Comparison of ENCODE assay signal across 1 cellular context in the genomic region with DNA sequence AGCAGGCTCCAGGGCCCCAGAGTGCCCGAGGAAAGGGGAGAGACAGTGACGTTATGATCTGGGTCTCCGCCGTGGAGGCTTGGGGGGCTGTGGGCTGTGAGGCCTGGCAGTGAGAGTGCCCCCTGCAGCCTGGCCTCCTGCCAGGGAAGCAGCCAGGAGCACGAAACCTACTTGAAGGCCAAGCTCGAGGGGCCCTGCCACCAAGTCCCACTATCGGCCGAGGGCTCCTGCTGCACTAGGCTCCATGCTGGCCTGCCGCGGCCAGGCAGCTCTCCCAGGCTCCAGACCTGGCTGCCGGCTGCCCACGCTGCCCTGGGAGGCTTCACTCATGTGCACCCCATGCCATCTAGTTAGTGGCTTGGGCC.
TF ChIP-seq lines count a peak whose summit lies in the region.

No MANE protein-coding gene starts in this region.

TF ChIP-seq in H1, 55 proteins besides CTCF, POLR2A, EP300 and RAD21:
- peak; percentile 30; the same call in 1 of the 2 replicates for TF ChIP-seq POLR2AphosphoS5 (IDR thresholded peaks at IDR 0.05; ENCODE audit: low read depth, low read length)
- no peak for TF ChIP-seq ATF2 (IDR thresholded peaks at IDR 0.05; ENCODE audit: low read length)
- no peak for TF ChIP-seq BACH1 (IDR thresholded peaks at IDR 0.05; ENCODE audit: low read length)
- no peak for TF ChIP-seq SAP30 (IDR thresholded peaks at IDR 0.05; ENCODE audit: insufficient read depth, insufficient replicate concordance, low read length)
- TF ChIP-seq KDM5A (IDR thresholded peaks at IDR 0.05; ENCODE audit: low read length): no peak
- TF ChIP-seq CHD2 (IDR thresholded peaks at IDR 0.05; ENCODE audit: low read length): no peak
- TF ChIP-seq SUZ12 (IDR thresholded peaks at IDR 0.05; ENCODE audit: low read length): no peak
- TF ChIP-seq TCF12 (IDR thresholded peaks at IDR 0.05; ENCODE audit: low read depth, low read length): no peak
